ENCODE assay signal across 6 cellular contexts in genomic region chr18:5653802-5654201, GRCh38.
"Had no signal": no experiment of that assay in that cellular context is flagged by ENCODE, and none has a peak within 500 bp of the region (broad histone marks: within the 10 kb centered on the region; RNA-seq: fewer than 3 reads in every experiment).

No MANE protein-coding gene starts in this region.

- H3K4me3 ChIP-seq: GM23248, K562 had no signal

- H3K9ac ChIP-seq: GM23248 had no signal

- H3K27ac ChIP-seq: GM23248 had no signal

- H2AFZ ChIP-seq: GM23248 had no signal

- DNase-seq: GM23248, GOT3, H9, HCEC 1CT, IMR-90 had no signal
